1 cellular context compared by ENCODE assay signal in genomic region chr7:66075590-66076458, GRCh38.
TF ChIP-seq lines count a peak whose summit lies in the region.

TSS of gene ASL (plus strand) at chr7:66075819. CDS start at chr7:66076082, 263 bp downstream.

TF ChIP-seq in HCT116, 20 proteins besides CTCF, POLR2A, EP300 and RAD21 (continued from another document):
- TF ChIP-seq REST (IDR thresholded peaks at IDR 0.05; ENCODE audit: low read depth), result no peak
- no peak for TF ChIP-seq CEBPB (IDR thresholded peaks at IDR 0.05; ENCODE audit: low read depth)
